1 cellular context compared by ENCODE assay signal in the genomic region with DNA sequence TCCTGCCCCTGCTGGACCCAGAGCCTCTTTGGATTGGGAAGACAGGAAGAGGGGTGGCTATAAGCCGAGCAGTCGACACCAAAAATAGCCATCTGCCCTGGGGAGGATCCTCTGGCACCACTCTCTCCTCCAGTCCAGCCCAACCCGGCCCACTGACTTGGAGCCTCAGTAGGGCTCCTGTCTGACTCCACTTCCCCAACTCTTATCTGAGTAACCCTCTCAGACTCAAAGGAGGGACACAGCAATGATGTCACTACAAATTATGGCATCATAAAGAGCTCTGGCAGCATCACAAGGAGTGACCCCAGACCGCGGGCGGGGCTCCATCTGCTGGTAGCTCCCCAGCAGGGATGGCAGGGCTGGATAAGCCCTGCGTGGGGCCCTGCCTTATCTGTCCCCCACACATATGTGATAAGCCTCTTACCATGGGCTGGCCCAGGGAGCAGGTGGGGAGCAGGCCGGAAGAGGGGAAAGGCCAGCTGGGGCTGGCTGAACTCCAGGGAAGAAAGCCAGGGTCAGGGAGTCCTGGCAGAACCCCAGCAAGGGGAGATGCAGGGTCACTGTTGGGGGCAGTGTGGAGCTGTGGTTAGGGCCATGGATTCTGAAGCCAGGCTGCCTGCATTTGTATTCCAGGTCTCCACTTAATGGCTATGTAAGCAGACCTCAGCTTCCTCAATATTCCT.
TF ChIP-seq lines count a peak whose summit lies in the region.

No MANE protein-coding gene starts in this region.

TF ChIP-seq in WTC11, 78 proteins besides CTCF, POLR2A, EP300 and RAD21 (continued from another document):
- TF ChIP-seq ZNF138 (CRISPR knock-in tag; conservative IDR thresholded peaks at IDR 0.05) (no peak), JAZF1 (CRISPR knock-in tag; IDR thresholded peaks at IDR 0.05) (no peak), JUN (CRISPR knock-in tag; IDR thresholded peaks at IDR 0.05) (no peak)
- TF ChIP-seq, protein P1, sequence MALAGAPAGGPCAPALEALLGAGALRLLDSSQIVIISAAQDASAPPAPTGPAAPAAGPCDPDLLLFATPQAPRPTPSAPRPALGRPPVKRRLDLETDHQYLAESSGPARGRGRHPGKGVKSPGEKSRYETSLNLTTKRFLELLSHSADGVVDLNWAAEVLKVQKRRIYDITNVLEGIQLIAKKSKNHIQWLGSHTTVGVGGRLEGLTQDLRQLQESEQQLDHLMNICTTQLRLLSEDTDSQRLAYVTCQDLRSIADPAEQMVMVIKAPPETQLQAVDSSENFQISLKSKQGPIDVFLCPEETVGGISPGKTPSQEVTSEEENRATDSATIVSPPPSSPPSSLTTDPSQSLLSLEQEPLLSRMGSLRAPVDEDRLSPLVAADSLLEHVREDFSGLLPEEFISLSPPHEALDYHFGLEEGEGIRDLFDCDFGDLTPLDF (CRISPR knock-in tag; IDR thresholded peaks at IDR 0.05), result no peak
TF ChIP-seq in WTC11: peak in this region for 0.
